Comparison of ENCODE assay signal across 8 cellular contexts in genomic region chr3:142828703-142829304, GRCh38.
DNase-seq lines count a peak whose midpoint lies in the region; ATAC-seq, FAIRE-seq and TF ChIP-seq lines count a peak whose summit lies in the region.

No MANE protein-coding gene starts in this region.

- no TSS peak for BruUV-seq in HepG2 (replicated peaks; lab: Mats Ljungman, UMichigan)

- no peaks in the 10 kb centered on the region for H3K9me3 ChIP-seq in CD8-positive, alpha-beta memory T cell (ENCODE audit: low read length)
- no peaks in the 10 kb centered on the region for H3K9me3 ChIP-seq in HepG2 (ENCODE audit: low read length)

- no peak overlapping the region for H3K4me3 ChIP-seq in CD8-positive, alpha-beta memory T cell (ENCODE audit: low read length)
- no peak overlapping the region for H3K4me3 ChIP-seq in HepG2 (replicated peaks in 1 of 3; ENCODE audit: insufficient read depth in 1 of 3, low read depth in 2 of 3, low read length in 3 of 3)

- H3K36me3 ChIP-seq in CD8-positive, alpha-beta memory T cell (ENCODE audit: insufficient read depth, low read length), result no peaks in the 10 kb centered on the region
- H3K36me3 ChIP-seq in HepG2 (replicated peaks in 1 of 2; ENCODE audit: control insufficient read depth in 1 of 2, insufficient read depth in 2 of 2, low read length in 2 of 2), result no peaks in the 10 kb centered on the region

- POLR2A ChIA-PET in CD8-positive, alpha-beta memory T cell (lab: Charles Lee), result no interaction called here
- POLR2A ChIA-PET in HepG2 (lab: Yijun Ruan, JAX), result interaction anchor here (0.6 kb wide), 1 partner anchor 172 kb away, joined by 4 read pairs; the partner anchor contains the start of gene U2SURP

- no peaks in the 10 kb centered on the region for H3K4me1 ChIP-seq in CD8-positive, alpha-beta memory T cell (ENCODE audit: insufficient read depth, low read length)
- H3K4me1 ChIP-seq in HepG2 (ENCODE audit: insufficient read depth, low read length), result no peaks in the 10 kb centered on the region

- peak; percentile 93 for TF ChIP-seq CTCF in chondrocyte (IDR thresholded peaks at IDR 0.05)
- peak; percentile 98 for TF ChIP-seq CTCF in HepG2 (CRISPR knock-in tag; IDR thresholded peaks at IDR 0.05)

- no peak overlapping the region for H2AFZ ChIP-seq in HepG2 (ENCODE audit: low read length)

- no peaks in the 10 kb centered on the region for H3K9me3 Mint-ChIP-seq in CD8-positive, alpha-beta memory T cell
- H3K9me3 Mint-ChIP-seq in chondrocyte (ENCODE audit: low read depth), result no peaks in the 10 kb centered on the region

- no peak overlapping the region for H3K4me3 Mint-ChIP-seq in CD8-positive, alpha-beta memory T cell
- no peak overlapping the region for H3K4me3 Mint-ChIP-seq in chondrocyte (ENCODE audit: unreplicated experiment)

- H3K9ac ChIP-seq in HepG2 (ENCODE audit: insufficient read depth, low read depth, low read length), result no peak overlapping the region

- ATAC-seq in GM19395 (IDR thresholded peaks at IDR 0.05; ENCODE audit: unreplicated experiment) (peak; percentile 97), HG03432 (IDR thresholded peaks at IDR 0.05; ENCODE audit: unreplicated experiment) (peak; percentile 98), HepG2 (peak; percentile 99)

- in situ Hi-C loops in HepG2 (cut with HindIII; ENCODE audit: extremely low pct_ligation_motif_present, low pct_unique_long_range_greater_than_20kb), result loop anchor here (5.0 kb wide), 1 partner anchor 163 kb away; no protein-coding TSS in a partner anchor

- H4K20me1 ChIP-seq in HepG2 (ENCODE audit: insufficient read depth, low read length), result no peaks in the 10 kb centered on the region

- H3K27me3 Mint-ChIP-seq in CD8-positive, alpha-beta memory T cell, result peaks cover 10 to 25% of the 10 kb centered on the region in 2 donors
- peaks cover 6% of the 10 kb centered on the region for H3K27me3 Mint-ChIP-seq in chondrocyte (ENCODE audit: low read depth)

- CTCF ChIA-PET in CD8-positive, alpha-beta memory T cell (lab: Charles Lee), result interaction anchor here (0.7 to 1.6 kb wide), 7 partner anchors 10 to 226 kb away, joined by 3 to 10 read pairs (median 3); no protein-coding TSS in a partner anchor
- CTCF ChIA-PET in HepG2 (lab: Yijun Ruan, JAX; ENCODE audit: low intra/inter-chr PET ratio, low total read pairs), result interaction anchor here (0.8 to 2.1 kb wide), 7 partner anchors 101 to 242 kb away, joined by 3 to 36 read pairs (median 5); no protein-coding TSS in a partner anchor

- 8% methylated on average over 9 of the region's 9 CpGs for WGBS in HepG2 (ENCODE audit: low lambda C conversion rate)

- H3K27me3 ChIP-seq in CD8-positive, alpha-beta memory T cell (ENCODE audit: insufficient read depth, low read length, poor library complexity, severe bottlenecking), result no peaks in the 10 kb centered on the region
- peaks cover 0 to 34% of the 10 kb centered on the region in 2 experiments; a peak in 1 of 5 replicates for H3K27me3 ChIP-seq in HepG2 (ENCODE audit: control insufficient read depth in 1 of 2, insufficient read depth in 2 of 2, low read length in 2 of 2)

- no peaks in the 10 kb centered on the region for H3K36me3 Mint-ChIP-seq in CD8-positive, alpha-beta memory T cell
- no peaks in the 10 kb centered on the region for H3K36me3 Mint-ChIP-seq in chondrocyte (ENCODE audit: low read depth)

- TF ChIP-seq EP300 in HepG2 (IDR thresholded peaks at IDR 0.05; ENCODE audit: low read depth in 2 of 2, low read length in 2 of 2) (no peak), HepG2 (CRISPR knock-in tag; IDR thresholded peaks at IDR 0.05; ENCODE audit: borderline replicate concordance) (no peak)

- peak; percentile 14 to 55 (median 15) for DNase-seq in CD8-positive, alpha-beta memory T cell
- DNase-seq in NCI-H345 (lab: John Stamatoyannopoulos, UW) (peak; percentile 64), chondrocyte (ENCODE audit: low spot score) (no peak), HepG2 (ENCODE audit: low spot score) (peak; percentile 65)
- DNase-seq in activated CD4-positive, CD25-positive, alpha-beta regulatory T cell (lab: John Stamatoyannopoulos, UW), result peak; percentile 2 to 44 (median 6)
- DNase-seq in stimulated activated CD4-positive, alpha-beta T cell treated with anti-CD3 and anti-CD28 coated beads, TNF-alpha, amount 100 ng/mL, for 24 hours (ENCODE audit: low read depth in 3 of 3), result peak; percentile 29 to 74 (median 39)

- peak; percentile 96 for TF ChIP-seq RAD21 in HepG2 (CRISPR knock-in tag; IDR thresholded peaks at IDR 0.05)

- no peak for TF ChIP-seq POLR2A in HepG2 (IDR thresholded peaks at IDR 0.05; ENCODE audit: insufficient read depth in 1 of 2, low read depth in 2 of 2, low read length in 2 of 2)

- intact Hi-C loops in HepG2 (cut with micrococcal nuclease; ENCODE audit: unreplicated experiment), result loop anchor here (1.0 to 10.0 kb wide), 4 partner anchors 78 to 244 kb away; no protein-coding TSS in a partner anchor

- FAIRE-seq in HepG2 (lab: Jason Lieb, UNC), result peak; percentile 83

- H3K79me2 ChIP-seq in HepG2 (ENCODE audit: insufficient read depth, low read length), result no peaks in the 10 kb centered on the region

- no peak overlapping the region for H3K27ac Mint-ChIP-seq in CD8-positive, alpha-beta memory T cell
- no peak overlapping the region for H3K27ac Mint-ChIP-seq in chondrocyte (ENCODE audit: unreplicated experiment)

- H3K4me2 ChIP-seq in HepG2 (ENCODE audit: low read depth, low read length), result peak overlapping the region; percentile 34; the same call in 1 of the 2 replicates

- H3K4me1 Mint-ChIP-seq in CD8-positive, alpha-beta memory T cell, result no peaks in the 10 kb centered on the region
- H3K4me1 Mint-ChIP-seq in chondrocyte (ENCODE audit: low read depth), result no peaks in the 10 kb centered on the region

- H3K27ac ChIP-seq in CD8-positive, alpha-beta memory T cell (ENCODE audit: low read depth, low read length), result no peak overlapping the region
- H3K27ac ChIP-seq in HepG2 (ENCODE audit: extremely low read length, insufficient read depth, low read length), result no peak overlapping the region

TF ChIP-seq in HepG2, 621 proteins besides CTCF, POLR2A, EP300 and RAD21 (continues in another document):
- TF ChIP-seq KDM4B (CRISPR knock-in tag; IDR thresholded peaks at IDR 0.05) (0 out of 2 replicates have a peak, but pooled peaks have one; percentile 45), ZNF563 (CRISPR knock-in tag; IDR thresholded peaks at IDR 0.05) (no peak), ARID3A (IDR thresholded peaks at IDR 0.05; ENCODE audit: low read depth, low read length) (0 out of 2 replicates have a peak, but pooled peaks have one; percentile 23), USF2 (IDR thresholded peaks at IDR 0.05; ENCODE audit: low read depth, low read length) (no peak), USF2 (CRISPR knock-in tag; IDR thresholded peaks at IDR 0.05; ENCODE audit: borderline replicate concordance) (no peak), FOXC1 (CRISPR knock-in tag; IDR thresholded peaks at IDR 0.05; ENCODE audit: borderline replicate concordance) (no peak), ZBTB49 (CRISPR knock-in tag; IDR thresholded peaks at IDR 0.05; ENCODE audit: borderline replicate concordance) (no peak), KAT8 (CRISPR knock-in tag; IDR thresholded peaks at IDR 0.05) (peak; percentile 55)
